ENCODE assay signal across 17 cellular contexts in genomic region chr9:120966005-120966369, GRCh38. TPM values are rescaled to one million over a fixed set of nuclear protein-coding genes. Genes with fewer than 3 reads are reported as not detected.
DNase-seq lines count a peak whose midpoint lies in the region; TF ChIP-seq lines count a peak whose summit lies in the region.
"Had no signal": no experiment of that assay in that cellular context is flagged by ENCODE, and none has a peak within 500 bp of the region (broad histone marks: within the 10 kb centered on the region; RNA-seq: fewer than 3 reads in every experiment).

No MANE protein-coding gene starts in this region.

- peaks cover 0 to 29% (median 5%) of the 10 kb centered on the region in 3 donors for H3K36me3 ChIP-seq in tibial nerve

- no peak for TF ChIP-seq POLR2A in tibial nerve (IDR thresholded peaks at IDR 0.05)

- no peak overlapping the region for H3K4me3 ChIP-seq in tibial nerve

- H3K9me3 Mint-ChIP-seq in brain (no peaks in the 10 kb centered on the region), neural crest cell (no peaks in the 10 kb centered on the region)
- H3K9me3 Mint-ChIP-seq: activated CD4-positive, alpha-beta memory T cell treated with anti-CD3 and anti-CD28 coated beads for 36 hours; activated naive CD4-positive, alpha-beta T cell treated with anti-CD3 and anti-CD28 coated beads, Interleukin-2, amount 50 U/mL, for 24 hours; activated T-cell treated with anti-CD3 and anti-CD28 coated beads, Interleukin-2, amount 50 U/mL, for 4 hours; stimulated activated effector memory CD8-positive, alpha-beta T cell treated with anti-CD3 and anti-CD28 coated beads, Interleukin-12 subunit alpha, Interleukin-12 subunit beta, amount 100 ng/mL, for 72 hours; T-cell had no signal

- peak; percentile 2 for DNase-seq in fibroblast of gingiva (ENCODE audit: low read depth)
- no peak for DNase-seq in neural crest cell (ENCODE audit: low read depth, low spot score)
- DNase-seq in tibial nerve (ENCODE audit: low spot score in 2 of 2): peak in 1 of 2 donors; percentile 20
- DNase-seq in COLO829 (ENCODE audit: low spot score): no peak
- no peak for DNase-seq in DMS 273 (lab: John Stamatoyannopoulos, UW; ENCODE audit: unreplicated experiment)
- DNase-seq in NCI-H82 treated with DMSO at 0.1 percent for 48 hours (lab: John Stamatoyannopoulos, UW; ENCODE audit: unreplicated experiment): no peak
- DNase-seq: activated CD4-positive, alpha-beta memory T cell treated with anti-CD3 and anti-CD28 coated beads for 36 hours; activated T-cell treated with anti-CD3 and anti-CD28 coated beads, Interleukin-2, amount 50 U/mL, for 4 hours; effector CD8-positive, alpha-beta T cell; left colon; NCI-H1436 treated with DMSO at 0.1 percent for 48 hours; stimulated activated CD4-positive, alpha-beta T cell treated with anti-CD3 and anti-CD28 coated beads, Interleukin-12 subunit alpha, Interleukin-12 subunit beta, amount 100 ng/mL, for 4 hours; T-cell had no signal

- H3K36me3 Mint-ChIP-seq in brain: peaks cover 9% of the 10 kb centered on the region
- H3K36me3 Mint-ChIP-seq in neural crest cell (ENCODE audit: low read depth): peaks cover 6% of the 10 kb centered on the region
- H3K36me3 Mint-ChIP-seq: activated CD4-positive, alpha-beta memory T cell treated with anti-CD3 and anti-CD28 coated beads for 36 hours; stimulated activated effector memory CD8-positive, alpha-beta T cell treated with anti-CD3 and anti-CD28 coated beads, Interleukin-12 subunit alpha, Interleukin-12 subunit beta, amount 100 ng/mL, for 72 hours had no signal

- peaks cover 29% of the 10 kb centered on the region for H3K4me1 Mint-ChIP-seq in brain
- peaks cover 41% of the 10 kb centered on the region for H3K4me1 Mint-ChIP-seq in neural crest cell
- H3K4me1 Mint-ChIP-seq: activated naive CD4-positive, alpha-beta T cell treated with anti-CD3 and anti-CD28 coated beads, Interleukin-2, amount 50 U/mL, for 24 hours; stimulated activated effector memory CD8-positive, alpha-beta T cell treated with anti-CD3 and anti-CD28 coated beads, Interleukin-12 subunit alpha, Interleukin-12 subunit beta, amount 100 ng/mL, for 72 hours had no signal

- H3K4me3 Mint-ChIP-seq in brain (peak overlapping the region; percentile 7 to 75 (median 68)), neural crest cell (peak overlapping the region; percentile 57)
- H3K4me3 Mint-ChIP-seq: activated CD4-positive, alpha-beta memory T cell treated with anti-CD3 and anti-CD28 coated beads for 36 hours; activated naive CD4-positive, alpha-beta T cell treated with anti-CD3 and anti-CD28 coated beads, Interleukin-2, amount 50 U/mL, for 24 hours; activated T-cell treated with anti-CD3 and anti-CD28 coated beads, Interleukin-2, amount 50 U/mL, for 4 hours; stimulated activated effector memory CD8-positive, alpha-beta T cell treated with anti-CD3 and anti-CD28 coated beads, Interleukin-12 subunit alpha, Interleukin-12 subunit beta, amount 100 ng/mL, for 72 hours; T-cell had no signal

- H3K27ac ChIP-seq in tibial nerve: peak overlapping the region; percentile 76 to 91 (median 80)

- H3K9me3 ChIP-seq in tibial nerve: no peaks in the 10 kb centered on the region

- H3K27me3 ChIP-seq in tibial nerve: no peaks in the 10 kb centered on the region

- no peak for TF ChIP-seq CTCF in brain (conservative IDR thresholded peaks at IDR 0.05)
- TF ChIP-seq CTCF in neural crest cell (conservative IDR thresholded peaks at IDR 0.05): no peak
- no peak for TF ChIP-seq CTCF in tibial nerve (IDR thresholded peaks at IDR 0.05)

- peaks cover 0 to 23% (median 6%) of the 10 kb centered on the region in 4 donors for H3K4me1 ChIP-seq in tibial nerve

- peak; percentile 58 to 77 for TF ChIP-seq EP300 in tibial nerve (IDR thresholded peaks at IDR 0.05)

- H3K27ac Mint-ChIP-seq in brain: peak overlapping the region; percentile 73 to 95 (median 90)
- peak overlapping the region; percentile 78 for H3K27ac Mint-ChIP-seq in neural crest cell (ENCODE audit: unreplicated experiment)
- H3K27ac Mint-ChIP-seq: activated CD4-positive, alpha-beta memory T cell treated with anti-CD3 and anti-CD28 coated beads for 36 hours; activated naive CD4-positive, alpha-beta T cell treated with anti-CD3 and anti-CD28 coated beads, Interleukin-2, amount 50 U/mL, for 24 hours; stimulated activated effector memory CD8-positive, alpha-beta T cell treated with anti-CD3 and anti-CD28 coated beads, Interleukin-12 subunit alpha, Interleukin-12 subunit beta, amount 100 ng/mL, for 72 hours; T-cell had no signal

- 21 to 38% methylated on average over 3 of the region's 3 CpGs for WGBS in tibial nerve, 2 donors

- H3K27me3 Mint-ChIP-seq in brain: no peaks in the 10 kb centered on the region
- H3K27me3 Mint-ChIP-seq in neural crest cell (ENCODE audit: low read depth): peaks cover 11% of the 10 kb centered on the region
- H3K27me3 Mint-ChIP-seq: activated CD4-positive, alpha-beta memory T cell treated with anti-CD3 and anti-CD28 coated beads for 36 hours; activated naive CD4-positive, alpha-beta T cell treated with anti-CD3 and anti-CD28 coated beads, Interleukin-2, amount 50 U/mL, for 24 hours; progenitor cell of endocrine pancreas; T-cell had no signal

RNA-seq across cellular contexts. Expression of gene TRAF1, which starts 39.4 kb away (rescaled TPM):
- 1.9 TPM for polyA plus RNA-seq in brain (ENCODE audit: insufficient read depth, low read depth, low replicate concordance)
- total RNA-seq in neural crest cell: 3.5 and 3.8 TPM in 2 replicates
- total RNA-seq in tibial nerve: 10 to 100 TPM; 12.3 to 21.0 (median 19.8) TPM
